ENCODE assay signal across 21 cellular contexts in genomic region chr13:52022355-52022754, GRCh38.
"Had no signal": no experiment of that assay in that cellular context is flagged by ENCODE, and none has a peak within 500 bp of the region (broad histone marks: within the 10 kb centered on the region; RNA-seq: fewer than 3 reads in every experiment).

No MANE protein-coding gene starts in this region.

- H3K4me1 ChIP-seq: Peyer's patch, SJCRH30 had no signal

- H3K4me2 ChIP-seq: PC-9 had no signal

- DNase-seq: Karpas-422, KG1, MG63, NCI-H1092 treated with DMSO at 0.1 percent for 48 hours, NCI-H1436, NCI-H187, NCI-H2029, NCI-H2081 treated with DMSO at 0.1 percent for 48 hours, NCI-H2171, NCI-H226, NCI-H446, NCI-H510A, NCI-H524 treated with DMSO at 0.1 percent for 48 hours, NCI-H69, NCI-H774, PC-9, Peyer's patch, SHP77 treated with DMSO at 0.1 percent for 48 hours, SJCRH30 had no signal

- H2AFZ ChIP-seq: PC-9 had no signal

- ATAC-seq: Right ventricle myocardium inferior, SK-N-SH treated with all-trans-retinoic acid at 6 μM for 48 hours had no signal

- H3K27ac ChIP-seq: PC-9, Peyer's patch, SJCRH30 had no signal

- H3K9me3 ChIP-seq: MG63, Peyer's patch, SJCRH30 had no signal

- H3K27me3 ChIP-seq: MG63, Peyer's patch, SJCRH30 had no signal

- H3K4me3 ChIP-seq: MG63, PC-9, Peyer's patch, SJCRH30 had no signal
